ENCODE assay signal across 23 cellular contexts in the genomic region with DNA sequence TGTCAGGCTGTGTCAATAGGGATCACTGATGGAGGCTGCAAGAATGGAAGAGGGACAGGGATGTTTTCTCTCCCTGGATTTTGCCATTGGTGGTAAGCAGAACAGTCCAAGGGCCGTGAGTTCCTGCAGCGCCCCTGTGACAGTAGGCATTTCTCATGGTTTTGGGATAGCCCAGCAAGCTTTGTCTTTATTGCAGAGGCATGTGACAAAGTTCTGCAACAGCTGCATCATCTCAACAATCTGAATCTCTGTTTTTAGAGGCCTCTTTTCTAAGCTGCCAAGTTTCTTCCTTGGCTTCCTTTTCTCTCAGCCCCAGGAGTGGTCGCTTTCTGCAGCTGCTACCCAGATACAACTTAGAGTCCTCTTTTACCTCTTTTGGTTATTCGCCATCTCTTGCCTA.
"Had no signal": no experiment of that assay in that cellular context is flagged by ENCODE, and none has a peak within 500 bp of the region (broad histone marks: within the 10 kb centered on the region; RNA-seq: fewer than 3 reads in every experiment).

No MANE protein-coding gene starts in this region.

- H3K4me1 ChIP-seq: adrenal gland had no signal

- H3K27ac Mint-ChIP-seq: activated CD8-positive, alpha-beta T cell treated with anti-CD3 and anti-CD28 coated beads, Interleukin-2, amount 10 ng/mL, durations not matched to agents 7 days and 5 days; activated naive CD8-positive, alpha-beta T cell treated with anti-CD3 and anti-CD28 coated beads, Interleukin-2, amount 10 ng/mL, durations not matched to agents 7 days and 5 days had no signal

- H3K9me3 ChIP-seq: adrenal gland, SK-N-SH had no signal

- H3K27me3 ChIP-seq: adrenal gland had no signal

- DNase-seq: activated CD4-positive, alpha-beta T cell treated with anti-CD3 and anti-CD28 coated beads for 4 hours; activated CD4-positive, alpha-beta T cell treated with anti-CD3 and anti-CD28 coated beads, Interleukin-2, amount 50 U/mL, for 4 hours; activated CD4-positive, CD25-positive, alpha-beta regulatory T cell; activated CD8-positive, alpha-beta memory T cell treated with anti-CD3 and anti-CD28 coated beads, Interleukin-2, amount 50 U/mL, for 48 hours; activated CD8-positive, alpha-beta T cell treated with anti-CD3 and anti-CD28 coated beads, Interleukin-2, amount 10 ng/mL, durations not matched to agents 7 days and 5 days; activated naive CD4-positive, alpha-beta T cell treated with anti-CD3 and anti-CD28 coated beads, Interleukin-2, amount 50 U/mL, for 16 hours; activated naive CD8-positive, alpha-beta T cell treated with anti-CD3 and anti-CD28 coated beads, Interleukin-2, amount 10 ng/mL, durations not matched to agents 7 days and 5 days; activated T-cell treated with anti-CD3 and anti-CD28 coated beads, Interleukin-2, amount 50 U/mL, for 1 hour; adrenal gland; anterior cingulate cortex; KG1; NCI-H1092; NCI-H1417; NCI-H1930; NCI-H2107; NCI-H2171 treated with DMSO at 0.1 percent for 48 hours; NCI-H345; NCI-H510A; NCI-H526 treated with DMSO at 0.1 percent for 48 hours; NCI-H82; SK-N-SH; T-helper 1 cell had no signal

- H3K27ac ChIP-seq: adrenal gland, VCaP had no signal

- H3K27me3 Mint-ChIP-seq: activated naive CD8-positive, alpha-beta T cell treated with anti-CD3 and anti-CD28 coated beads, Interleukin-2, amount 10 ng/mL, durations not matched to agents 7 days and 5 days had no signal

- H3K36me3 Mint-ChIP-seq: activated naive CD8-positive, alpha-beta T cell treated with anti-CD3 and anti-CD28 coated beads, Interleukin-2, amount 10 ng/mL, durations not matched to agents 7 days and 5 days had no signal

- H3K4me3 ChIP-seq: adrenal gland had no signal

- H3K9me3 Mint-ChIP-seq: activated naive CD8-positive, alpha-beta T cell treated with anti-CD3 and anti-CD28 coated beads, Interleukin-2, amount 10 ng/mL, durations not matched to agents 7 days and 5 days had no signal

- ATAC-seq: activated CD8-positive, alpha-beta T cell treated with anti-CD3 and anti-CD28 coated beads, Interleukin-2, amount 10 ng/mL, durations not matched to agents 7 days and 5 days had no signal

- H3K4me3 Mint-ChIP-seq: activated CD8-positive, alpha-beta T cell treated with anti-CD3 and anti-CD28 coated beads, Interleukin-2, amount 10 ng/mL, durations not matched to agents 7 days and 5 days; activated naive CD8-positive, alpha-beta T cell treated with anti-CD3 and anti-CD28 coated beads, Interleukin-2, amount 10 ng/mL, durations not matched to agents 7 days and 5 days had no signal

- H3K36me3 ChIP-seq: adrenal gland had no signal

- H3K4me1 Mint-ChIP-seq: activated naive CD8-positive, alpha-beta T cell treated with anti-CD3 and anti-CD28 coated beads, Interleukin-2, amount 10 ng/mL, durations not matched to agents 7 days and 5 days had no signal
